8 cellular contexts compared by ENCODE assay signal in the genomic region with DNA sequence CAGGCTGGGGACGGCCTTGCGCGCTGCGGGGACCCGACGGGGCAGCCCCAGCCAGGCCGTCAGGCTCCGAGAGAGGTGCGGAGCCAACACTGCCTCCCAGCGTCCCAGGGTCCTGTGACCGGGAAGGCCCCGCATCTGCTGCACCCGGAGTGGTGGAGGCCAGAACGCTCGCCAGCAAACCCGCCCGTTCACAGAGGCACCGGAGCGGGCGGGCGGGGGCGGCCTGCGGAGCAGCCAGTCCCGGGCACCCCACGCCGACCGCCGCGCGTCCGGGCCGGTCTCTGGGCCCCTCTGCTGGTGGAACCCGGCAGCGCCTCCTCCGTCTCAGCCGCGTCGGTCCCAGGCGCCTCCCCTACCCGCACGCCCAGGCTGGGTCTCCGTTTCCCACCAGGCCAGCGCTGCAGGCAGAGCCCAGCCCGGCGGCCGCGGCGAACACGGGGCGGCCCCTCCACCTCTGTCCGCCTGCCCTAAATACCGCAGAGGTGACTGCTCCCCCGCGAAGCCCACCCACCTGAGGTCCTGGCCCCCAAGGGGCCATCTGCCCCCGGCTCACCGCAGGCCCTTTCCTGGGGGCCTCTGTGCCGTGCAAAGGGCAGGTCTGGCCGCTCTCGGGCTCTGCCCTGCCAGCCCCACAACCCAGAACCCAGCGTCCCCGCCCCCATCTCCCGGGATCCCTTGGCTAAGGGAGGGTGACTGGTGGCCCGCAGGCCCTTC. TPM values are rescaled to one million over a fixed set of nuclear protein-coding genes. Genes with fewer than 3 reads are reported as not detected.
DNase-seq lines count a peak whose midpoint lies in the region; ATAC-seq and TF ChIP-seq lines count a peak whose summit lies in the region.

No MANE protein-coding gene starts in this region.

- H2AFZ ChIP-seq in neural progenitor cell (replicated peaks): no peak overlapping the region

- H3K4me1 ChIP-seq in neural progenitor cell (peaks cover 10% of the 10 kb centered on the region), testis (peaks cover 35% of the 10 kb centered on the region)

- no peak overlapping the region for H3K27ac Mint-ChIP-seq in neural progenitor cell

- TF ChIP-seq CTCF in 22Rv1 (IDR thresholded peaks at IDR 0.05): peak; percentile 32
- TF ChIP-seq CTCF in fibroblast of villous mesenchyme (IDR thresholded peaks at IDR 0.05; ENCODE audit: insufficient read depth, low read depth, low read length): peak; percentile 72
- peak; percentile 79 for TF ChIP-seq CTCF in neural progenitor cell (IDR thresholded peaks at IDR 0.05)
- peak; percentile 72 to 83 (median 77) for TF ChIP-seq CTCF in testis (IDR thresholded peaks at IDR 0.05)

- H3K4me3 Mint-ChIP-seq in neural progenitor cell: peak overlapping the region; percentile 43

- peaks cover 9% of the 10 kb centered on the region for H3K36me3 Mint-ChIP-seq in neural progenitor cell

- DNase-seq in NOMO-1 (lab: John Stamatoyannopoulos, UW; ENCODE audit: unreplicated experiment in 2 of 2) (peak; percentile 58 to 63), fibroblast of villous mesenchyme (ENCODE audit: low read depth) (peak; percentile 59), neural progenitor cell (ENCODE audit: low spot score) (peak; percentile 93), testis (peak; percentile 68)
- peak; percentile 84 for DNase-seq in activated effector memory CD4-positive, alpha-beta T cell treated with anti-CD3 and anti-CD28 coated beads, Interleukin-2, amount 50 U/mL, for 16 hours

- H3K9me3 Mint-ChIP-seq in neural progenitor cell: peaks cover 7% of the 10 kb centered on the region

- H3K9ac ChIP-seq in neural progenitor cell: no peak overlapping the region

- no peaks in the 10 kb centered on the region for H3F3A ChIP-seq in neural progenitor cell (ENCODE audit: low read depth)

- peaks cover 32% of the 10 kb centered on the region for H4K20me1 ChIP-seq in neural progenitor cell (ENCODE audit: low read depth)

- WGBS in testis, 2 donors: 0 to 2% methylated on average over 3 to 41 of the region's 63 CpGs

- H3K9me3 ChIP-seq in neural progenitor cell (ENCODE audit: low read depth) (no peaks in the 10 kb centered on the region), testis (no peaks in the 10 kb centered on the region)

- H3K27me3 ChIP-seq in neural progenitor cell (peaks cover 10% of the 10 kb centered on the region), testis (no peaks in the 10 kb centered on the region)

- H3K4me3 ChIP-seq in fibroblast of villous mesenchyme (ENCODE audit: low read depth, low read length) (peak overlapping the region; percentile 43), neural progenitor cell (peak overlapping the region; percentile 44), testis (peak overlapping the region; percentile 34 to 45)

- H3K79me2 ChIP-seq in neural progenitor cell (ENCODE audit: low read depth): no peaks in the 10 kb centered on the region

- ATAC-seq in GM18502 (IDR thresholded peaks at IDR 0.05; ENCODE audit: poor library complexity, unreplicated experiment) (peak; percentile 55), HG03571 (IDR thresholded peaks at IDR 0.05; ENCODE audit: unreplicated experiment) (no peak)

- no peaks in the 10 kb centered on the region for H3K36me3 ChIP-seq in neural progenitor cell
- no peaks in the 10 kb centered on the region for H3K36me3 ChIP-seq in testis (ENCODE audit: low read depth, missing control alignments)

- peaks cover 2% of the 10 kb centered on the region for H3K27me3 Mint-ChIP-seq in neural progenitor cell (ENCODE audit: insufficient read depth, low read depth)

- peaks cover 10% of the 10 kb centered on the region for H3K4me1 Mint-ChIP-seq in neural progenitor cell

- TF ChIP-seq POLR2A in testis (IDR thresholded peaks at IDR 0.05): no peak

- intact Hi-C loops in testis (cut with DNase I; ENCODE audit: low total_unique reads): loop anchor here (10.0 kb wide), 1 partner anchor 92 kb away; no protein-coding TSS in a partner anchor

- no peak overlapping the region for H3K27ac ChIP-seq in 22Rv1
- H3K27ac ChIP-seq in neural progenitor cell: no peak overlapping the region
- peak overlapping the region; percentile 84 for H3K27ac ChIP-seq in testis

- H3K4me2 ChIP-seq in neural progenitor cell: peak overlapping the region; percentile 88

RNA-seq across cellular contexts. Expression of a gene that starts 15.9 kb away (rescaled TPM):
- total RNA-seq in fibroblast of villous mesenchyme (7.3 and 8.1 TPM in 2 replicates), neural progenitor cell (ENCODE audit: low replicate concordance) (4.7 and 25.1 TPM in 2 replicates), testis (10 to 100 TPM; 15.5 to 24.5 TPM)
- polyA plus RNA-seq in testis (ENCODE audit: insufficient read depth, low read depth, low replicate concordance): 8.9 TPM

RNA-seq across cellular contexts. Expression of a gene that starts 16.2 kb away (rescaled TPM):
- total RNA-seq in fibroblast of villous mesenchyme (0.32 TPM in 1 of 2 replicates, not detected in the other), neural progenitor cell (ENCODE audit: low replicate concordance) (0.39 and 0.65 TPM in 2 replicates), testis (1 to 10 TPM; 4.6 to 8.0 TPM)
- 2.5 TPM for polyA plus RNA-seq in testis (ENCODE audit: insufficient read depth, low read depth, low replicate concordance)

RNA-seq across cellular contexts. Expression of a gene that starts 34.1 kb away (rescaled TPM):
- total RNA-seq in fibroblast of villous mesenchyme: under 0.01 TPM in 1 of 2 replicates, not detected in the other
- not detected in 2 replicates for total RNA-seq in neural progenitor cell (ENCODE audit: low replicate concordance)
- 1 to 10 TPM; 2.0 to 2.2 TPM for total RNA-seq in testis
- 0.37 TPM for polyA plus RNA-seq in testis (ENCODE audit: insufficient read depth, low read depth, low replicate concordance)

RNA-seq across cellular contexts. Expression of a gene that starts 52.1 kb away (rescaled TPM):
- 22.0 and 22.9 TPM in 2 replicates for total RNA-seq in fibroblast of villous mesenchyme
- 17.1 and 62.0 TPM in 2 replicates for total RNA-seq in neural progenitor cell (ENCODE audit: low replicate concordance)
- total RNA-seq in testis: 100 to 1,000 TPM in 1 of 2 donors, 10 to 100 TPM in 1; 81.7 to 105 TPM
- polyA plus RNA-seq in testis (ENCODE audit: insufficient read depth, low read depth, low replicate concordance): 42.5 TPM

Comparison
In these comparisons a context has a peak if more than half of its experiments do, and no peak if none do; other contexts are left out.
1. H3K27ac ChIP-seq: peak in testis (2 of 2); none in 22Rv1 (single experiment) and neural progenitor cell (single experiment).
2. Peak in every context shown above with its lines, with median percentiles within 50 percentile points of each other: CTCF ChIP-seq, DNase-seq and H3K4me3 ChIP-seq.